ENCODE assay signal across 19 cellular contexts in the genomic region with DNA sequence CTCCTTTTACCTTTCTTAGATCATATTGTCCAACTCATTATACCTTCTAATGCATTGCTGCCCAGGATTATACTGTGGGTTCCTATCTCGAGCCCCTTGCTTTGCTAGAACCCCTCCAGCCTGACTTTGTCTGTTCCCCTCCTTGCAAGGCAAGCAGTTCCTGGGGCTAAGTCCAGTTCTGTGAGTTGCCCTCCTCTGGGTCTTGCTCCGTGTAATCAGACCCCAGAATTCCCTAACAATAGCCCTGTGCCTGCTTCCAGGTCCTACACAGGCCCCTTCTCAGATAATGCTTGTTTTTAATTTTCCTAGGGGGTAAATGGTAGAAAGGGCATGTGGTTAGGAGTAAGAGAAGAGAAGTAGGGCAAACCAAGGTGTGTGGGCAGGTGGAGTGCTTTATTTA.
A peak's percentile ranks its signal among the peaks of the same experiment; 100 is the strongest.
DNase-seq lines count a peak whose midpoint lies in the region; ATAC-seq and TF ChIP-seq lines count a peak whose summit lies in the region.
"Had no signal": no experiment of that assay in that cellular context is flagged by ENCODE, and none has a peak within 500 bp of the region (broad histone marks: within the 10 kb centered on the region; RNA-seq: fewer than 3 reads in every experiment).

No MANE protein-coding gene starts in this region.

- H3K4ac ChIP-seq in neuronal stem cell (ENCODE audit: low read length): no peak overlapping the region

- no peaks in the 10 kb centered on the region for H3K79me1 ChIP-seq in neuronal stem cell (ENCODE audit: low read depth, low read length)

- H3K14ac ChIP-seq in neuronal stem cell (ENCODE audit: low read length): no peak overlapping the region

- RAD21 ChIA-PET in HCT116 (lab: Charles Lee; ENCODE audit: low non-redundant PET in 1 of 2, low total read pairs in 2 of 2, uncharacterized antibody in 2 of 2, unreplicated experiment in 2 of 2): no interaction called here

- H3K4me3 Mint-ChIP-seq in endodermal cell: no peak overlapping the region
- H3K4me3 Mint-ChIP-seq in activated naive CD4-positive, alpha-beta T cell treated with anti-CD3 and anti-CD28 coated beads, Interleukin-2, amount 10 ng/mL, durations not matched to agents 7 days and 5 days: no peak overlapping the region
- H3K4me3 Mint-ChIP-seq: B cell; CD4-positive, CD25-positive, alpha-beta regulatory T cell; CD8-positive, alpha-beta T cell had no signal

- H3K4me1 ChIP-seq in HCT116 (ENCODE audit: control insufficient read depth in 1 of 2, insufficient read depth in 2 of 2, low read length in 2 of 2): no peaks in the 10 kb centered on the region
- no peaks in the 10 kb centered on the region for H3K4me1 ChIP-seq in endodermal cell (ENCODE audit: control insufficient read depth, insufficient read depth, low read length)
- H3K4me1 ChIP-seq in neuronal stem cell (ENCODE audit: control insufficient read depth in 2 of 2, insufficient read depth in 1 of 2, low read depth in 1 of 2, low read length in 2 of 2): no peaks in the 10 kb centered on the region
- no peaks in the 10 kb centered on the region for H3K4me1 ChIP-seq in thyroid gland
- H3K4me1 ChIP-seq: BLaER1, Caco-2 had no signal

- TF ChIP-seq POLR2A in HCT116 (IDR thresholded peaks at IDR 0.05; ENCODE audit: borderline replicate concordance, extremely low read depth, insufficient read depth, insufficient read length) (no peak), thyroid gland (IDR thresholded peaks at IDR 0.05) (no peak)

- H3K27ac ChIP-seq in HCT116 (ENCODE audit: low read depth, low read length): no peak overlapping the region
- H3K27ac ChIP-seq in endodermal cell (ENCODE audit: low read depth, low read length): no peak overlapping the region
- no peak overlapping the region for H3K27ac ChIP-seq in neuronal stem cell (replicated peaks; ENCODE audit: low read length)
- H3K27ac ChIP-seq in thyroid gland: no peak overlapping the region
- H3K27ac ChIP-seq: 22Rv1, BLaER1, C4-2B had no signal

- H3K79me2 ChIP-seq in HCT116 (ENCODE audit: insufficient read depth, low read length): no peaks in the 10 kb centered on the region

- TF ChIP-seq CTCF in HCT116 (IDR thresholded peaks at IDR 0.05 in 2 of 3, conservative IDR thresholded peaks at IDR 0.05 in 1 of 3; ENCODE audit: borderline replicate concordance in 1 of 3, insufficient read depth in 1 of 3, low read depth in 2 of 3, low read length in 2 of 3) (no peak), endodermal cell (conservative IDR thresholded peaks at IDR 0.05) (no peak), thyroid gland (IDR thresholded peaks at IDR 0.05) (no peak)

- ATAC-seq in HCT116 (no peak), HG03460 (IDR thresholded peaks at IDR 0.05; ENCODE audit: unreplicated experiment) (no peak)
- ATAC-seq: CD8-positive, alpha-beta T cell had no signal

- no peaks in the 10 kb centered on the region for H3K9me3 Mint-ChIP-seq in endodermal cell
- H3K9me3 Mint-ChIP-seq in activated naive CD4-positive, alpha-beta T cell treated with anti-CD3 and anti-CD28 coated beads, Interleukin-2, amount 10 ng/mL, durations not matched to agents 7 days and 5 days: peaks cover 5% of the 10 kb centered on the region
- H3K9me3 Mint-ChIP-seq: CD8-positive, alpha-beta T cell had no signal

- WGBS in endodermal cell (ENCODE audit: insufficient coverage in 1 of 2, insufficient read length in 1 of 2), 2 experiments: 52 to 100% methylated on average over 1 to 2 of the region's 2 CpGs
- no CpG with 5 or more reads among the region's 2 CpGs for WGBS in neuronal stem cell (ENCODE audit: extremely low coverage in 2 of 2, insufficient read length in 2 of 2, insufficient replicate concordance in 1 of 2), 2 donors
- 64 to 67% methylated on average over 2 of the region's 2 CpGs for WGBS in thyroid gland, 2 donors

- no peak overlapping the region for H3K18ac ChIP-seq in neuronal stem cell (ENCODE audit: low read length)

- H4K91ac ChIP-seq in neuronal stem cell (ENCODE audit: low read depth, low read length, poor library complexity): no peak overlapping the region

- H3K27me3 Mint-ChIP-seq in endodermal cell (ENCODE audit: insufficient read depth): no peaks in the 10 kb centered on the region
- H3K27me3 Mint-ChIP-seq in activated naive CD4-positive, alpha-beta T cell treated with anti-CD3 and anti-CD28 coated beads, Interleukin-2, amount 10 ng/mL, durations not matched to agents 7 days and 5 days: no peaks in the 10 kb centered on the region
- H3K27me3 Mint-ChIP-seq: B cell; CD4-positive, CD25-positive, alpha-beta regulatory T cell had no signal

- TF ChIP-seq RAD21 in HCT116 (IDR thresholded peaks at IDR 0.05; ENCODE audit: low read depth): no peak

- no peak overlapping the region for H2AK5ac ChIP-seq in neuronal stem cell (ENCODE audit: low read depth, low read length)

- H3K36me3 ChIP-seq in HCT116 (ENCODE audit: control insufficient read depth in 1 of 2, insufficient read depth in 2 of 2, low read length in 2 of 2) (no peaks in the 10 kb centered on the region), endodermal cell (ENCODE audit: control insufficient read depth, insufficient read depth, low read length) (no peaks in the 10 kb centered on the region), neuronal stem cell (replicated peaks in 1 of 2; ENCODE audit: control insufficient read depth in 2 of 2, insufficient read depth in 2 of 2, low read length in 2 of 2) (no peaks in the 10 kb centered on the region), thyroid gland (no peaks in the 10 kb centered on the region)
- H3K36me3 ChIP-seq: BLaER1 had no signal

- H3K4me3 ChIP-seq in HCT116 (replicated peaks in 1 of 2; ENCODE audit: low read depth in 1 of 2, low read length in 2 of 2) (no peak overlapping the region), endodermal cell (ENCODE audit: low read length) (no peak overlapping the region), neuronal stem cell (ENCODE audit: low read length in 2 of 2) (no peak overlapping the region), thyroid gland (replicated peaks in 1 of 3) (no peak overlapping the region)
- H3K4me3 ChIP-seq: BLaER1 had no signal

- no peaks in the 10 kb centered on the region; the same call in 1 of the 2 replicates for H3K9me2 ChIP-seq in HCT116 (ENCODE audit: insufficient read depth)

- H4K8ac ChIP-seq in neuronal stem cell (ENCODE audit: low read depth, low read length): no peak overlapping the region

- H3K36me3 Mint-ChIP-seq in endodermal cell (ENCODE audit: low read depth): no peaks in the 10 kb centered on the region
- H3K36me3 Mint-ChIP-seq in activated naive CD4-positive, alpha-beta T cell treated with anti-CD3 and anti-CD28 coated beads, Interleukin-2, amount 10 ng/mL, durations not matched to agents 7 days and 5 days: no peaks in the 10 kb centered on the region
- H3K36me3 Mint-ChIP-seq: CD4-positive, CD25-positive, alpha-beta regulatory T cell; CD8-positive, alpha-beta T cell had no signal

- CTCF ChIA-PET in HCT116 (lab: Charles Lee): no interaction called here
- CTCF ChIA-PET in activated naive CD4-positive, alpha-beta T cell treated with anti-CD3 and anti-CD28 coated beads, Interleukin-2, amount 10 ng/mL, durations not matched to agents 7 days and 5 days (lab: Charles Lee): no interaction called here

- H3K9ac ChIP-seq in HCT116 (ENCODE audit: low read length) (no peak overlapping the region), endodermal cell (ENCODE audit: extremely low read depth, low read length, poor library complexity, severe bottlenecking) (no peak overlapping the region), neuronal stem cell (ENCODE audit: low read depth, low read length, poor library complexity) (no peak overlapping the region)
- H3K9ac ChIP-seq: BLaER1 had no signal

- H3K27me3 ChIP-seq in HCT116 (ENCODE audit: insufficient read depth, low read length) (no peaks in the 10 kb centered on the region), endodermal cell (ENCODE audit: control insufficient read depth, insufficient read depth, low read length, poor library complexity, severe bottlenecking) (no peaks in the 10 kb centered on the region), neuronal stem cell (ENCODE audit: control insufficient read depth in 3 of 3, insufficient read depth in 3 of 3, low read depth in 1 of 3, low read length in 3 of 3) (no peaks in the 10 kb centered on the region), thyroid gland (no peaks in the 10 kb centered on the region)
- H3K27me3 ChIP-seq: BLaER1 had no signal

- H3K4me2 ChIP-seq in HCT116 (ENCODE audit: low read length) (no peak overlapping the region), neuronal stem cell (ENCODE audit: insufficient read depth, low read length, poor library complexity, severe bottlenecking) (no peak overlapping the region)
- H3K4me2 ChIP-seq: BLaER1 had no signal

- POLR2A ChIA-PET in HCT116 (lab: Charles Lee): no interaction called here

- no peak overlapping the region for H3K23ac ChIP-seq in neuronal stem cell (ENCODE audit: low read depth, low read length, poor library complexity)

- no peak overlapping the region for H2BK5ac ChIP-seq in neuronal stem cell (ENCODE audit: low read length)

- BruUV-seq in HCT116 (replicated peaks; lab: Mats Ljungman, UMichigan): no TSS peak

- intact Hi-C loops in HCT116 (cut with micrococcal nuclease): no loop called here
- intact Hi-C loops in thyroid gland (cut with DNase I): no loop called here

- DNase-seq in DMS 273 (lab: John Stamatoyannopoulos, UW; ENCODE audit: unreplicated experiment) (peak; percentile 41), DMS 273 treated with DMSO at 0.1 percent for 48 hours (lab: John Stamatoyannopoulos, UW) (no peak), HCT116 (ENCODE audit: low read depth, low spot score) (no peak), endodermal cell (peak; percentile 44), neuronal stem cell (ENCODE audit: low spot score) (no peak), thyroid gland (no peak)
- no peak for DNase-seq in activated naive CD4-positive, alpha-beta T cell treated with anti-CD3 and anti-CD28 coated beads, Interleukin-2, amount 10 ng/mL, durations not matched to agents 7 days and 5 days
- DNase-seq: Caco-2; CD4-positive, CD25-positive, alpha-beta regulatory T cell; CD8-positive, alpha-beta T cell; DMS53; DMS79 treated with DMSO at 0.1 percent for 48 hours; GF-D8; HCEC 1CT had no signal

- H3K4me1 Mint-ChIP-seq in endodermal cell: no peaks in the 10 kb centered on the region
- H3K4me1 Mint-ChIP-seq in activated naive CD4-positive, alpha-beta T cell treated with anti-CD3 and anti-CD28 coated beads, Interleukin-2, amount 10 ng/mL, durations not matched to agents 7 days and 5 days: no peaks in the 10 kb centered on the region
- H3K4me1 Mint-ChIP-seq: B cell; CD4-positive, CD25-positive, alpha-beta regulatory T cell had no signal

- H3K27ac Mint-ChIP-seq in endodermal cell: no peak overlapping the region
- H3K27ac Mint-ChIP-seq in activated naive CD4-positive, alpha-beta T cell treated with anti-CD3 and anti-CD28 coated beads, Interleukin-2, amount 10 ng/mL, durations not matched to agents 7 days and 5 days: no peak overlapping the region
- H3K27ac Mint-ChIP-seq: B cell; CD4-positive, CD25-positive, alpha-beta regulatory T cell; CD8-positive, alpha-beta T cell had no signal

- no peaks in the 10 kb centered on the region for H4K20me1 ChIP-seq in HCT116 (ENCODE audit: insufficient read depth)
- H4K20me1 ChIP-seq: BLaER1 had no signal

- H2AFZ ChIP-seq in HCT116 (ENCODE audit: low read depth, low read length, poor library complexity, severe bottlenecking) (peak overlapping the region; percentile 63), neuronal stem cell (ENCODE audit: low read length) (peak overlapping the region; percentile 75)

- no peak overlapping the region for H2BK12ac ChIP-seq in neuronal stem cell (ENCODE audit: low read length)

- no peak overlapping the region for H2BK15ac ChIP-seq in neuronal stem cell (ENCODE audit: low read length)

- H2BK120ac ChIP-seq in neuronal stem cell (ENCODE audit: low read depth, low read length): no peak overlapping the region

- no peaks in the 10 kb centered on the region for H3K9me3 ChIP-seq in HCT116 (ENCODE audit: control insufficient read depth in 1 of 2, insufficient read depth in 1 of 2, low read depth in 1 of 2, low read length in 2 of 2)
- no peaks in the 10 kb centered on the region for H3K9me3 ChIP-seq in endodermal cell (ENCODE audit: control insufficient read depth, low read length)
- H3K9me3 ChIP-seq in neuronal stem cell (replicated peaks in 1 of 2; ENCODE audit: control insufficient read depth in 2 of 2, insufficient read depth in 1 of 2, low read depth in 1 of 2, low read length in 2 of 2): no peaks in the 10 kb centered on the region
- no peaks in the 10 kb centered on the region for H3K9me3 ChIP-seq in thyroid gland
- H3K9me3 ChIP-seq: BLaER1, Caco-2 had no signal

Comparison
In these comparisons a context has a peak if more than half of its experiments do, and no peak if none do; other contexts are left out.
1. DNase-seq: peak in DMS 273 (single experiment) and endodermal cell (single experiment); none in DMS 273 treated with DMSO at 0.1 percent for 48 hours (single experiment), HCT116 (single experiment), neuronal stem cell (single experiment), thyroid gland (0 of 2) and activated naive CD4-positive, alpha-beta T cell treated with anti-CD3 and anti-CD28 coated beads, Interleukin-2, amount 10 ng/mL, durations not matched to agents 7 days and 5 days (single experiment).